Comparison of ENCODE assay signal across 8 cellular contexts in genomic region chr4:174764105-174764729, GRCh38.
A peak's percentile ranks its signal among the peaks of the same experiment; 100 is the strongest.
DNase-seq lines count a peak whose midpoint lies in the region; ATAC-seq and TF ChIP-seq lines count a peak whose summit lies in the region.

No MANE protein-coding gene starts in this region.

- H3K27ac ChIP-seq in HL-60 (replicated peaks) (no peak overlapping the region), dorsolateral prefrontal cortex (no peak overlapping the region), neural progenitor cell (no peak overlapping the region)

- no peak overlapping the region for H3K4me3 ChIP-seq in HL-60 (replicated peaks; ENCODE audit: insufficient read depth, low read length)
- H3K4me3 ChIP-seq in NT2/D1 (ENCODE audit: insufficient read length, low read depth): no peak overlapping the region
- no peak overlapping the region for H3K4me3 ChIP-seq in dorsolateral prefrontal cortex
- no peak overlapping the region for H3K4me3 ChIP-seq in neural progenitor cell

- no peak overlapping the region for H3K27ac Mint-ChIP-seq in neural progenitor cell

- H2AFZ ChIP-seq in neural progenitor cell (replicated peaks): no peak overlapping the region

- H3K9ac ChIP-seq in NT2/D1 (ENCODE audit: insufficient read length, low read depth) (no peak overlapping the region), neural progenitor cell (no peak overlapping the region)

- H3K36me3 ChIP-seq in NT2/D1 (ENCODE audit: insufficient read depth, insufficient read length, low read length) (no peaks in the 10 kb centered on the region), neural progenitor cell (no peaks in the 10 kb centered on the region)

- H4K20me1 ChIP-seq in neural progenitor cell (ENCODE audit: low read depth): no peaks in the 10 kb centered on the region

- peak; percentile 46 for DNase-seq in DMS53 treated with DMSO at 0.1 percent for 48 hours (lab: John Stamatoyannopoulos, UW; ENCODE audit: unreplicated experiment)
- no peak for DNase-seq in HL-60 (ENCODE audit: low read depth in 1 of 2, low spot score in 1 of 2)
- peak; percentile 20 for DNase-seq in NT2/D1 (ENCODE audit: low read depth, low spot score)
- DNase-seq in dorsolateral prefrontal cortex: no peak
- peak; percentile 68 for DNase-seq in neural progenitor cell (ENCODE audit: low spot score)
- DNase-seq in activated CD4-positive, alpha-beta T cell treated with anti-CD3 and anti-CD28 coated beads, Interleukin-2, amount 50 U/mL, for 1 hour: no peak
- no peak for DNase-seq in HK-2 (ENCODE audit: unreplicated experiment)

- H3K79me2 ChIP-seq in neural progenitor cell (ENCODE audit: low read depth): no peaks in the 10 kb centered on the region

- no peaks in the 10 kb centered on the region for H3F3A ChIP-seq in neural progenitor cell (ENCODE audit: low read depth)

- no peaks in the 10 kb centered on the region for H3K4me1 ChIP-seq in NT2/D1 (ENCODE audit: insufficient read depth, insufficient read length)
- no peaks in the 10 kb centered on the region for H3K4me1 ChIP-seq in neural progenitor cell

- H3K4me1 Mint-ChIP-seq in neural progenitor cell: no peaks in the 10 kb centered on the region

- peak; percentile 79 for ATAC-seq in GM21390 (IDR thresholded peaks at IDR 0.05; ENCODE audit: unreplicated experiment)

- no peak overlapping the region for H3K4me3 Mint-ChIP-seq in neural progenitor cell

- TF ChIP-seq CTCF in HL-60 (IDR thresholded peaks at IDR 0.05; ENCODE audit: insufficient read depth, low read length) (peak; percentile 20), dorsolateral prefrontal cortex (IDR thresholded peaks at IDR 0.05 in 54 of 56, conservative IDR thresholded peaks at IDR 0.05 in 2 of 56; ENCODE audit: low read depth in 1 of 56, partially characterized antibody in 56 of 56) (peak; percentile 42 to 77 (median 63)), neural progenitor cell (IDR thresholded peaks at IDR 0.05) (peak; percentile 79)

- H3K9me3 ChIP-seq in NT2/D1 (ENCODE audit: insufficient read depth, low read length): no peaks in the 10 kb centered on the region
- no peaks in the 10 kb centered on the region for H3K9me3 ChIP-seq in neural progenitor cell (ENCODE audit: low read depth)

- H3K4me2 ChIP-seq in neural progenitor cell: no peak overlapping the region

- H3K27me3 Mint-ChIP-seq in neural progenitor cell (ENCODE audit: insufficient read depth, low read depth): no peaks in the 10 kb centered on the region

- H3K27me3 ChIP-seq in HL-60 (ENCODE audit: insufficient read depth, poor library complexity, severe bottlenecking): no peaks in the 10 kb centered on the region
- H3K27me3 ChIP-seq in NT2/D1 (ENCODE audit: insufficient read depth, insufficient read length): no peaks in the 10 kb centered on the region
- H3K27me3 ChIP-seq in dorsolateral prefrontal cortex: peaks cover 0 to 9% (median 0%) of the 10 kb centered on the region in 45 donors
- no peaks in the 10 kb centered on the region for H3K27me3 ChIP-seq in neural progenitor cell

- intact Hi-C loops in dorsolateral prefrontal cortex (cut with DNase I): loop anchor here (10.0 kb wide), 2 partner anchors 761 to 781 kb away; no protein-coding TSS in a partner anchor

- H3K36me3 Mint-ChIP-seq in neural progenitor cell: no peaks in the 10 kb centered on the region

- H3K9me3 Mint-ChIP-seq in neural progenitor cell: no peaks in the 10 kb centered on the region

Comparison
In these comparisons a context has a peak if more than half of its experiments do, and no peak if none do; other contexts are left out.
1. DNase-seq: peak in DMS53 treated with DMSO at 0.1 percent for 48 hours (single experiment), NT2/D1 (single experiment) and neural progenitor cell (single experiment); none in HL-60 (0 of 2), dorsolateral prefrontal cortex (0 of 10), activated CD4-positive, alpha-beta T cell treated with anti-CD3 and anti-CD28 coated beads, Interleukin-2, amount 50 U/mL, for 1 hour (single experiment) and HK-2 (single experiment).
2. CTCF ChIP-seq: peak in every context shown above with its lines; median percentile 79 in neural progenitor cell; 63 in dorsolateral prefrontal cortex; 20 in HL-60.